27 cellular contexts compared by ENCODE assay signal in the genomic region with DNA sequence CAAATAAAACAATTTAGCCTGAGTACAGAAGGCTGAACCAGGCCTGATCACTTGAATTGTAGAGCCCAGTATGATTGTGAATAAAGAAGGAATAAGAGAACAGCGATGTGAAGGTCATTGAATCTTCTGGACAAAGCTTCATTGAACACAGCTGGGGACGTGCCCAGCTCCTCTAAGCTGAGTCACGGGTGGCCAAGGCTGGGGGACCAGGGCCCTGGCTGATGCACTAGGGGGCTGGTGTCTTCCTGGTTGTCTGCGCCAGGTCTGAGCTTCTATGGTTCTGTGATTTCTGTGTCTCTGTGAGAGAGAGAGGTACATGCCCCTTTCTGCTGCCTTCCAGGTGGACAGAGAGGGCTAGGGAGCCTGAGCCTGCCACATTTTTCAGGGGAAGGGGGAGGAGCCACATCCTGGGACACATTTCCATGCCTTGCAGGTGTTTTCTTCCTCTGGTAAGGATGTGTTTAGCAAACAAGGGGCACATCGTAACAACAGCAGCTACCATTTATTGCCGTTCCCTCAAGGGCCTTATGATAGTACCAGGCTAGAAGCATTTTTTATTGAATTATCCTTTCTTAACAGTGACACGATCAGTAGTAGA.
A peak's percentile ranks its signal among the peaks of the same experiment; 100 is the strongest.
DNase-seq lines count a peak whose midpoint lies in the region; ATAC-seq and TF ChIP-seq lines count a peak whose summit lies in the region.
"Had no signal": no experiment of that assay in that cellular context is flagged by ENCODE, and none has a peak within 500 bp of the region (broad histone marks: within the 10 kb centered on the region; RNA-seq: fewer than 3 reads in every experiment).

No MANE protein-coding gene starts in this region.

- peak; percentile 13 for DNase-seq in SK-N-DZ (ENCODE audit: low spot score)
- DNase-seq in foreskin melanocyte = peak; percentile 10
- DNase-seq in neural crest cell (ENCODE audit: low read depth, low spot score) = no peak
- no peak for DNase-seq in NCI-H1417 treated with DMSO at 0.1 percent for 48 hours (lab: John Stamatoyannopoulos, UW)
- DNase-seq in NCI-H2081 (lab: John Stamatoyannopoulos, UW) = no peak
- DNase-seq in osteoblast (ENCODE audit: insufficient read length, low spot score, missing footprints) = no peak
- DNase-seq: activated CD4-positive, alpha-beta T cell treated with anti-CD3 and anti-CD28 coated beads, Interleukin-2, amount 10 ng/mL, durations not matched to agents 24 days and 14 days; activated naive CD4-positive, alpha-beta T cell treated with Interleukin-2 at 50 U/mL for 16 hours; activated T-cell treated with anti-CD3 and anti-CD28 coated beads, Interleukin-2, amount 50 U/mL, for 72 hours; CD4-positive, CD25-positive, alpha-beta regulatory T cell; DMS153; GOT3; heart left ventricle; immature natural killer cell; Kasumi-1; left lung; NCI-H1694 treated with DMSO at 0.1 percent for 48 hours; NCI-H526 treated with DMSO at 0.1 percent for 48 hours; SK-N-SH; stimulated activated CD4-positive, alpha-beta T cell treated with anti-CD3 and anti-CD28 coated beads, Interleukin-15, amount 100 ng/mL, for 24 hours; stimulated activated naive CD8-positive, alpha-beta T cell treated with anti-CD3 and anti-CD28 coated beads, Interleukin-15, Interleukin-2, amounts not matched to agents 100 U/mL and 50 U/mL, for 24 hours; T-helper 2 cell had no signal

- ATAC-seq in GM19324 (IDR thresholded peaks at IDR 0.05; ENCODE audit: low FRiP score, unreplicated experiment) = no peak
- ATAC-seq: activated T-cell treated with anti-CD3 and anti-CD28 coated beads, Interleukin-2, amount 50 U/mL, for 72 hours; heart left ventricle; left lung; natural killer cell treated with Interleukin-12 subunit alpha and Interleukin-12 subunit beta and Interleukin-15 and Interleukin-18, amount 100 ng/mL, for 72 hours; stimulated activated naive CD8-positive, alpha-beta T cell treated with anti-CD3 and anti-CD28 coated beads, Interleukin-15, Interleukin-2, amounts not matched to agents 100 U/mL and 50 U/mL, for 24 hours had no signal

- H3K79me2 ChIP-seq in osteoblast (ENCODE audit: insufficient read depth, low read length) = no peaks in the 10 kb centered on the region

- no peak overlapping the region for H3K4me3 Mint-ChIP-seq in neural crest cell
- H3K4me3 Mint-ChIP-seq: activated CD4-positive, alpha-beta T cell treated with anti-CD3 and anti-CD28 coated beads, Interleukin-2, amount 10 ng/mL, durations not matched to agents 24 days and 14 days; activated T-cell treated with anti-CD3 and anti-CD28 coated beads, Interleukin-2, amount 50 U/mL, for 72 hours; CD4-positive, CD25-positive, alpha-beta regulatory T cell; dendritic cell treated with granulocyte-macrophage colony-stimulating factor and Interleukin-4, amounts not matched to agents 40 ng/mL and 50 ng/mL, for 4 days; immature natural killer cell; natural killer cell treated with Interleukin-12 subunit alpha and Interleukin-12 subunit beta and Interleukin-15 and Interleukin-18, amount 100 ng/mL, for 72 hours had no signal

- H3K4me1 ChIP-seq in osteoblast (ENCODE audit: insufficient read depth, low read length) = no peaks in the 10 kb centered on the region
- H3K4me1 ChIP-seq: heart left ventricle, left lung had no signal

- no peaks in the 10 kb centered on the region for H3K36me3 ChIP-seq in osteoblast (ENCODE audit: insufficient read depth, low read length)
- H3K36me3 ChIP-seq: heart left ventricle, left lung, tibial nerve had no signal

- TF ChIP-seq CTCF in neural crest cell (conservative IDR thresholded peaks at IDR 0.05) (no peak), osteoblast (IDR thresholded peaks at IDR 0.05; ENCODE audit: extremely low read depth, low read depth, low read length) (no peak)

- H3K27ac Mint-ChIP-seq in neural crest cell (ENCODE audit: unreplicated experiment) = peak overlapping the region; percentile 78
- H3K27ac Mint-ChIP-seq: activated CD4-positive, alpha-beta T cell treated with anti-CD3 and anti-CD28 coated beads, Interleukin-2, amount 10 ng/mL, durations not matched to agents 24 days and 14 days; activated T-cell treated with anti-CD3 and anti-CD28 coated beads, Interleukin-2, amount 50 U/mL, for 72 hours; CD4-positive, CD25-positive, alpha-beta regulatory T cell; dendritic cell treated with granulocyte-macrophage colony-stimulating factor and Interleukin-4, amounts not matched to agents 40 ng/mL and 50 ng/mL, for 4 days; immature natural killer cell; natural killer cell treated with Interleukin-12 subunit alpha and Interleukin-12 subunit beta and Interleukin-15 and Interleukin-18, amount 100 ng/mL, for 72 hours had no signal

- H3K27me3 Mint-ChIP-seq in neural crest cell (ENCODE audit: low read depth) = no peaks in the 10 kb centered on the region

- no peak overlapping the region for H2AFZ ChIP-seq in osteoblast (ENCODE audit: low read length)

- no peak overlapping the region for H3K27ac ChIP-seq in osteoblast (ENCODE audit: low read depth, low read length)
- H3K27ac ChIP-seq: heart left ventricle, left lung, RWPE1 had no signal

- peaks cover 4% of the 10 kb centered on the region for H3K36me3 Mint-ChIP-seq in neural crest cell (ENCODE audit: low read depth)
- H3K36me3 Mint-ChIP-seq: CD4-positive, CD25-positive, alpha-beta regulatory T cell; immature natural killer cell; natural killer cell treated with Interleukin-12 subunit alpha and Interleukin-12 subunit beta and Interleukin-15 and Interleukin-18, amount 100 ng/mL, for 72 hours had no signal

- peaks cover 8% of the 10 kb centered on the region for H3K4me1 Mint-ChIP-seq in neural crest cell
- H3K4me1 Mint-ChIP-seq: activated CD4-positive, alpha-beta T cell treated with anti-CD3 and anti-CD28 coated beads, Interleukin-2, amount 10 ng/mL, durations not matched to agents 24 days and 14 days; CD4-positive, CD25-positive, alpha-beta regulatory T cell; immature natural killer cell had no signal

- no peaks in the 10 kb centered on the region for H3K9me3 Mint-ChIP-seq in neural crest cell
- H3K9me3 Mint-ChIP-seq: activated CD4-positive, alpha-beta T cell treated with anti-CD3 and anti-CD28 coated beads, Interleukin-2, amount 10 ng/mL, durations not matched to agents 24 days and 14 days; activated T-cell treated with anti-CD3 and anti-CD28 coated beads, Interleukin-2, amount 50 U/mL, for 72 hours; CD4-positive, CD25-positive, alpha-beta regulatory T cell; dendritic cell treated with granulocyte-macrophage colony-stimulating factor and Interleukin-4, amounts not matched to agents 40 ng/mL and 50 ng/mL, for 4 days; immature natural killer cell; natural killer cell treated with Interleukin-12 subunit alpha and Interleukin-12 subunit beta and Interleukin-15 and Interleukin-18, amount 100 ng/mL, for 72 hours had no signal

- H4K20me1 ChIP-seq in osteoblast (ENCODE audit: insufficient read depth, low read length) = no peaks in the 10 kb centered on the region

- no peaks in the 10 kb centered on the region for H3K9me3 ChIP-seq in osteoblast (ENCODE audit: low read depth, low read length)
- H3K9me3 ChIP-seq: heart left ventricle, left lung, SK-N-SH, tibial nerve had no signal

- H3K4me2 ChIP-seq in osteoblast (ENCODE audit: insufficient read depth, low read length) = no peak overlapping the region
- H3K4me2 ChIP-seq: SK-N-SH had no signal

- no peak overlapping the region for H3K4me3 ChIP-seq in osteoblast (ENCODE audit: insufficient read depth, low read length)
- H3K4me3 ChIP-seq: heart left ventricle, left lung, tibial nerve had no signal

- H3K27me3 ChIP-seq in osteoblast (ENCODE audit: insufficient read depth, low read length) = no peaks in the 10 kb centered on the region
- H3K27me3 ChIP-seq: tibial nerve had no signal

Comparison
In these comparisons a context has a peak if more than half of its experiments do, and no peak if none do; other contexts are left out.
1. DNase-seq: peak in SK-N-DZ (single experiment) and foreskin melanocyte (single experiment); none in neural crest cell (single experiment), NCI-H1417 treated with DMSO at 0.1 percent for 48 hours (single experiment), NCI-H2081 (0 of 2) and osteoblast (single experiment).